9 cellular contexts compared by ENCODE assay signal in genomic region chr1:158819461-158820443, GRCh38. TPM values are rescaled to one million over a fixed set of nuclear protein-coding genes. Genes with fewer than 3 reads are reported as not detected.
DNase-seq lines count a peak whose midpoint lies in the region; ATAC-seq and TF ChIP-seq lines count a peak whose summit lies in the region.
"Had no signal": no experiment of that assay in that cellular context is flagged by ENCODE, and none has a peak within 500 bp of the region (broad histone marks: within the 10 kb centered on the region; RNA-seq: fewer than 3 reads in every experiment).

No MANE protein-coding gene starts in this region.

- no peak overlapping the region for H3K4me3 Mint-ChIP-seq in activated naive CD4-positive, alpha-beta T cell treated with anti-CD3 and anti-CD28 coated beads for 36 hours
- H3K4me3 Mint-ChIP-seq in activated naive CD4-positive, alpha-beta T cell treated with anti-CD3 and anti-CD28 coated beads, Interleukin-2, amount 10 ng/mL, durations not matched to agents 7 days and 5 days, result no peak overlapping the region
- H3K4me3 Mint-ChIP-seq: B cell had no signal

- H3K4me1 Mint-ChIP-seq in activated naive CD4-positive, alpha-beta T cell treated with anti-CD3 and anti-CD28 coated beads for 36 hours (ENCODE audit: low read depth), result peaks cover 12% of the 10 kb centered on the region
- H3K4me1 Mint-ChIP-seq in activated naive CD4-positive, alpha-beta T cell treated with anti-CD3 and anti-CD28 coated beads, Interleukin-2, amount 10 ng/mL, durations not matched to agents 7 days and 5 days, result peaks cover 20% of the 10 kb centered on the region
- H3K4me1 Mint-ChIP-seq: B cell had no signal

- no peak overlapping the region for H3K4me3 ChIP-seq in foreskin fibroblast (ENCODE audit: low read depth in 1 of 2, low read length in 2 of 2)

- intact Hi-C loops in activated naive CD4-positive, alpha-beta T cell treated with anti-CD3 and anti-CD28 coated beads for 36 hours (cut with micrococcal nuclease), result loop anchor here (1.0 to 5.0 kb wide), 2 partner anchors 150 to 178 kb away; no protein-coding TSS in a partner anchor

- no peaks in the 10 kb centered on the region for H3K36me3 Mint-ChIP-seq in activated naive CD4-positive, alpha-beta T cell treated with anti-CD3 and anti-CD28 coated beads for 36 hours (ENCODE audit: low read depth)
- peaks cover 1% of the 10 kb centered on the region for H3K36me3 Mint-ChIP-seq in activated naive CD4-positive, alpha-beta T cell treated with anti-CD3 and anti-CD28 coated beads, Interleukin-2, amount 10 ng/mL, durations not matched to agents 7 days and 5 days

- H3K27ac Mint-ChIP-seq in activated naive CD4-positive, alpha-beta T cell treated with anti-CD3 and anti-CD28 coated beads for 36 hours, result no peak overlapping the region
- H3K27ac Mint-ChIP-seq in activated naive CD4-positive, alpha-beta T cell treated with anti-CD3 and anti-CD28 coated beads, Interleukin-2, amount 10 ng/mL, durations not matched to agents 7 days and 5 days, result peak overlapping the region; percentile 82
- H3K27ac Mint-ChIP-seq: B cell had no signal

- ATAC-seq in HG03439 (IDR thresholded peaks at IDR 0.05; ENCODE audit: unreplicated experiment), result peak; percentile 84

- no peaks in the 10 kb centered on the region for H3K9me3 Mint-ChIP-seq in activated naive CD4-positive, alpha-beta T cell treated with anti-CD3 and anti-CD28 coated beads for 36 hours
- no peaks in the 10 kb centered on the region for H3K9me3 Mint-ChIP-seq in activated naive CD4-positive, alpha-beta T cell treated with anti-CD3 and anti-CD28 coated beads, Interleukin-2, amount 10 ng/mL, durations not matched to agents 7 days and 5 days

- DNase-seq in activated naive CD4-positive, alpha-beta T cell treated with anti-CD3 and anti-CD28 coated beads for 36 hours, result peak; percentile 7
- DNase-seq in activated naive CD4-positive, alpha-beta T cell treated with anti-CD3 and anti-CD28 coated beads, Interleukin-2, amount 50 U/mL, for 16 hours, result no peak
- peak; percentile 22 for DNase-seq in activated naive CD4-positive, alpha-beta T cell treated with anti-CD3 and anti-CD28 coated beads, Interleukin-2, amount 10 ng/mL, durations not matched to agents 7 days and 5 days
- DNase-seq in superior temporal gyrus (ENCODE audit: extremely low spot score) (peak; percentile 37), foreskin fibroblast (no peak), hippocampal formation (lab: John Stamatoyannopoulos, UW) (no peak), NCI-H2081 (lab: John Stamatoyannopoulos, UW) (no peak)

- TF ChIP-seq CTCF in foreskin fibroblast (IDR thresholded peaks at IDR 0.05; ENCODE audit: low read depth, low read length), result no peak

- CTCF ChIA-PET in activated naive CD4-positive, alpha-beta T cell treated with anti-CD3 and anti-CD28 coated beads for 36 hours (lab: Charles Lee), result interaction anchor here (0.8 to 1.8 kb wide), 2 partner anchors 13 to 178 kb away, joined by 3 to 5 read pairs; no protein-coding TSS in a partner anchor
- CTCF ChIA-PET in activated naive CD4-positive, alpha-beta T cell treated with anti-CD3 and anti-CD28 coated beads, Interleukin-2, amount 10 ng/mL, durations not matched to agents 7 days and 5 days (lab: Charles Lee), result interaction anchor here (0.6 to 0.9 kb wide), 2 partner anchors 19 to 253 kb away, joined by 3 read pairs; no protein-coding TSS in a partner anchor

- H3K27me3 Mint-ChIP-seq in activated naive CD4-positive, alpha-beta T cell treated with anti-CD3 and anti-CD28 coated beads for 36 hours (ENCODE audit: low read depth), result peaks cover 15% of the 10 kb centered on the region
- H3K27me3 Mint-ChIP-seq in activated naive CD4-positive, alpha-beta T cell treated with anti-CD3 and anti-CD28 coated beads, Interleukin-2, amount 10 ng/mL, durations not matched to agents 7 days and 5 days, result no peaks in the 10 kb centered on the region

RNA-seq across cellular contexts. Expression of gene MNDA, which starts 11.4 kb away (rescaled TPM):
- not detected for total RNA-seq in activated naive CD4-positive, alpha-beta T cell treated with anti-CD3 and anti-CD28 coated beads for 36 hours

RNA-seq across cellular contexts. Expression of gene OR6N2, which starts 38.7 kb away (rescaled TPM):
- not detected for total RNA-seq in activated naive CD4-positive, alpha-beta T cell treated with anti-CD3 and anti-CD28 coated beads for 36 hours
- total RNA-seq: B cell had no signal

RNA-seq across cellular contexts. Expression of gene OR6N1, which starts 47.8 kb away (rescaled TPM):
- not detected for total RNA-seq in activated naive CD4-positive, alpha-beta T cell treated with anti-CD3 and anti-CD28 coated beads for 36 hours
- total RNA-seq: B cell had no signal

Comparison
In these comparisons a context has a peak if more than half of its experiments do, and no peak if none do; other contexts are left out.
1. DNase-seq: peak in activated naive CD4-positive, alpha-beta T cell treated with anti-CD3 and anti-CD28 coated beads for 36 hours (single experiment), activated naive CD4-positive, alpha-beta T cell treated with anti-CD3 and anti-CD28 coated beads, Interleukin-2, amount 10 ng/mL, durations not matched to agents 7 days and 5 days (single experiment) and superior temporal gyrus (single experiment); none in activated naive CD4-positive, alpha-beta T cell treated with anti-CD3 and anti-CD28 coated beads, Interleukin-2, amount 50 U/mL, for 16 hours (single experiment), foreskin fibroblast (0 of 2), hippocampal formation (0 of 2) and NCI-H2081 (0 of 2).